In the genomic region with DNA sequence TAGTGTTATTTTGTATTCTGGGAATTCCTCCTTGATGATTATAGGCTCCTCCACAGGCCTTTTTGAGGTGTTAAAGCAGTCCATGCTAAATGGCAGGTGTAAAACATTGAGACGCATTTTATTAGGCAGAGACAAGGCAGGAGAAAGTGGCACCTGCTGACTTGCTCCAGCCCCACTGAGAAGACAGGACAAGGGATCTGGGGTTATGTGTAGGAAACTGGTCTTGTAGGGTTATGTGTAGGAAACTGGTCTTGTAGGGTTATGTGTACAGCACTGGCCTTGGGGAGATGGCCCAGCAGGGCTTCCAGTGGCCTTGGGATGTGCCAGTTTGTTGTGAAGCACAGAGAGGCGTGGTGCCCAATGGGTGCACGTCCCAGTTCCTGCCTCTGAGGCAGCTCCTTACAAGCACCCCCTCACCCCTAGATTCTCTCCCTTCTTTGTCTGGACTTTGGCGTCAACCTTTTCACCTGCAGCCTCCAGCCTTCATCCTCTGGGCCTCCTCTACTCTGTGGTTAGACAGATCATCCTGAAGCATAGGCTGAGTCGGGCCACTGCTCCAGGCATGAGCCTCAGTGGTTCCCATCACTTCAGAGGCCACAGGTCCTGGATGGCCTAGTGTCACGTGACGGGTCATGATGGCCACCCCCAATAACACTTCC, we compare ENCODE assay signal across 26 cellular contexts. TPM values are rescaled to one million over a fixed set of nuclear protein-coding genes. Genes with fewer than 3 reads are reported as not detected.
"Had no signal": no experiment of that assay in that cellular context is flagged by ENCODE, and none has a peak within 500 bp of the region (broad histone marks: within the 10 kb centered on the region; RNA-seq: fewer than 3 reads in every experiment).

No MANE protein-coding gene starts in this region.

- DNase-seq: caudate nucleus; cortex of kidney; dorsolateral prefrontal cortex; effector memory CD4-positive, alpha-beta T cell; gastrocnemius medialis; heart right ventricle; kidney; left cardiac atrium; left ventricle myocardium superior; mesendoderm; natural killer cell; pancreas; right cardiac atrium; spleen; stimulated activated naive CD4-positive, alpha-beta T cell; stomach; substantia nigra had no signal

- H3K27me3 ChIP-seq: dorsolateral prefrontal cortex, gastrocnemius medialis, heart right ventricle, pancreas had no signal

- H3K4me3 ChIP-seq: dorsolateral prefrontal cortex, gastrocnemius medialis, heart right ventricle, pancreas, spleen, stomach, thoracic aorta had no signal

- ATAC-seq: esophagus mucosa, gastrocnemius medialis, left cardiac atrium, left ventricle myocardium superior, natural killer cell, pancreas had no signal

- H3K9me3 Mint-ChIP-seq: natural killer cell, neural crest cell, type B pancreatic cell had no signal

- H3K4me3 Mint-ChIP-seq: natural killer cell, neural crest cell had no signal

- H3K9me3 ChIP-seq: gastrocnemius medialis, heart right ventricle, pancreas, spleen, stomach, thoracic aorta had no signal

- H3K27ac Mint-ChIP-seq: natural killer cell, progenitor cell of endocrine pancreas, type B pancreatic cell had no signal

- H3K4me1 Mint-ChIP-seq: natural killer cell, neural crest cell had no signal

- H3K27ac ChIP-seq: dorsolateral prefrontal cortex, gastrocnemius medialis, heart right ventricle, pancreas, spleen, stomach, thoracic aorta had no signal

- H3K36me3 ChIP-seq: gastrocnemius medialis, heart right ventricle, pancreas, spleen, stomach, thoracic aorta had no signal

- H3K4me1 ChIP-seq: gastrocnemius medialis, heart right ventricle, pancreas, spleen, stomach had no signal

- H3K36me3 Mint-ChIP-seq: natural killer cell, type B pancreatic cell had no signal

RNA-seq across cellular contexts. Expression of a gene that starts 0.9 kb away (rescaled TPM):
- total RNA-seq: chondrocyte, esophagus mucosa, fibroblast of villous mesenchyme, heart right ventricle, kidney, left cardiac atrium, left ventricle myocardium superior, lung microvascular endothelial cell, myocyte, natural killer cell, neural crest cell, right cardiac atrium, spleen, thoracic aorta had no signal

RNA-seq across cellular contexts. Expression of a gene that starts 41.4 kb away (rescaled TPM):
- total RNA-seq: lung microvascular endothelial cell had no signal
